ENCODE assay signal across 31 cellular contexts in the genomic region with DNA sequence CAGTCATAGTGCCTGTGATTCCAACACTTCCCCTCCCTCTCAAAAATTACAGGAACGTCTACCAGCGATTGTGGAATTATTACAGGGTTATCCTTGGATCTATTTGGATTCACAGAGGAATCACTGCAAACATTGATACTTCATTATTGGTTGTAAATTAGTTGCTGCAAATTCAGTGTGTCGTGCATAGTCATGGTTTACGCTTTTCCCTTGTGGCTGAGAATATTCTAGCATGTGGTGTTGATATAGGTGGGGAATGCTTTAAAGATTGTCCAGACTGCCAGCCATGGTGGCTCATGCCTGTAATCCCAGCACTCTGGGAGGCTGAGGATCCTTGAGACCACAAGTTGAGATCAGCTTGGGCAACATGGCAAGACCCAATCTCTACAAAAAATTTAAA.
"Had no signal": no experiment of that assay in that cellular context is flagged by ENCODE, and none has a peak within 500 bp of the region (broad histone marks: within the 10 kb centered on the region; RNA-seq: fewer than 3 reads in every experiment).

No MANE protein-coding gene starts in this region.

- H3K4me3 Mint-ChIP-seq: activated B cell treated with CpG ODN at 0.5 μM for 24 hours; activated CD8-positive, alpha-beta T cell treated with anti-CD3 and anti-CD28 coated beads for 36 hours; activated naive CD4-positive, alpha-beta T cell treated with anti-CD3 and anti-CD28 coated beads, Interleukin-2, amount 50 U/mL, for 24 hours; activated T-cell treated with anti-CD3 and anti-CD28 coated beads, Interleukin-2, amount 50 U/mL, for 4 hours; activated T-helper 17 cell treated with anti-CD3 and anti-CD28 coated beads, Interleukin-2, amount 50 U/mL, for 72 hours; central memory CD8-positive, alpha-beta T cell; dendritic cell treated with granulocyte-macrophage colony-stimulating factor and Interleukin-4, amounts not matched to agents 40 ng/mL and 50 ng/mL, for 4 days; endodermal cell; T-helper 17 cell; T-helper 2 cell treated with Interferon-gamma antibody and Interleukin-4, amounts not matched to agents 5 μg/mL and 100 μg/mL, for 36 hours had no signal

- H3K27ac Mint-ChIP-seq: activated CD8-positive, alpha-beta T cell treated with anti-CD3 and anti-CD28 coated beads for 36 hours; activated T-helper 17 cell treated with anti-CD3 and anti-CD28 coated beads, Interleukin-2, amount 50 U/mL, for 72 hours; dendritic cell treated with granulocyte-macrophage colony-stimulating factor and Interleukin-4, amounts not matched to agents 40 ng/mL and 50 ng/mL, for 4 days; endodermal cell; T-helper 17 cell; T-helper 2 cell treated with Interferon-gamma antibody and Interleukin-4, amounts not matched to agents 5 μg/mL and 100 μg/mL, for 36 hours had no signal

- DNase-seq: activated B cell treated with CpG ODN at 0.5 μM for 24 hours; activated CD4-positive, alpha-beta T cell treated with anti-CD3 and anti-CD28 coated beads for 48 hours; activated CD4-positive, alpha-beta T cell treated with anti-CD3 and anti-CD28 coated beads, Interleukin-2, amount 50 U/mL, for 1 hour; activated CD4-positive, alpha-beta T cell treated with anti-CD3 and anti-CD28 coated beads, Interleukin-2, amount 50 U/mL, for 48 hours; activated CD8-positive, alpha-beta memory T cell treated with anti-CD3 and anti-CD28 coated beads for 24 hours; activated CD8-positive, alpha-beta T cell treated with anti-CD3 and anti-CD28 coated beads for 36 hours; activated effector memory CD4-positive, alpha-beta T cell treated with Interleukin-2 at 50 U/mL for 16 hours; activated gamma-delta T cell treated with Interleukin-2 at 50 U/mL for 16 hours; activated naive CD4-positive, alpha-beta T cell treated with Interleukin-2 at 50 U/mL for 16 hours; activated T-cell treated with anti-CD3 and anti-CD28 coated beads, Interleukin-2, amount 50 U/mL, for 4 hours; amniotic stem cell; anterior cingulate cortex; brain microvascular endothelial cell; dorsolateral prefrontal cortex; effector memory CD4-positive, alpha-beta T cell; endodermal cell; foreskin keratinocyte; gastrocnemius medialis; glutamatergic neuron; heart left ventricle; T-helper 17 cell; T1000; WERI-Rb-1 had no signal

- ATAC-seq: activated CD4-positive, CD25-positive, alpha-beta regulatory T cell treated with anti-CD3 and anti-CD28 coated beads, Interleukin-2, amount 50 U/mL, for 24 hours; activated CD8-positive, alpha-beta T cell treated with anti-CD3 and anti-CD28 coated beads for 36 hours; activated T-cell treated with anti-CD3 and anti-CD28 coated beads, Interleukin-2, amount 50 U/mL, for 4 hours; activated T-helper 17 cell treated with anti-CD3 and anti-CD28 coated beads, Interleukin-2, amount 50 U/mL, for 72 hours; esophagus mucosa; foreskin keratinocyte; gastrocnemius medialis; heart left ventricle; T-helper 17 cell had no signal

- H3K36me3 ChIP-seq: brain microvascular endothelial cell, WERI-Rb-1 had no signal

- H3K9me3 Mint-ChIP-seq: activated naive CD4-positive, alpha-beta T cell treated with anti-CD3 and anti-CD28 coated beads, Interleukin-2, amount 50 U/mL, for 24 hours; activated T-helper 17 cell treated with anti-CD3 and anti-CD28 coated beads, Interleukin-2, amount 50 U/mL, for 72 hours; central memory CD8-positive, alpha-beta T cell had no signal

- H3K4me1 ChIP-seq: foreskin keratinocyte, gastrocnemius medialis, heart left ventricle had no signal

- H3K27ac ChIP-seq: brain microvascular endothelial cell, coronary artery, dorsolateral prefrontal cortex, foreskin keratinocyte, gastrocnemius medialis, heart left ventricle, WERI-Rb-1 had no signal

- H3K27me3 ChIP-seq: brain microvascular endothelial cell, dorsolateral prefrontal cortex, foreskin keratinocyte, gastrocnemius medialis, heart left ventricle had no signal

- H3K27me3 Mint-ChIP-seq: activated B cell treated with CpG ODN at 0.5 μM for 24 hours; activated CD8-positive, alpha-beta T cell treated with anti-CD3 and anti-CD28 coated beads for 36 hours; activated naive CD4-positive, alpha-beta T cell treated with anti-CD3 and anti-CD28 coated beads, Interleukin-2, amount 50 U/mL, for 24 hours; activated T-helper 17 cell treated with anti-CD3 and anti-CD28 coated beads, Interleukin-2, amount 50 U/mL, for 72 hours; central memory CD8-positive, alpha-beta T cell; dendritic cell treated with granulocyte-macrophage colony-stimulating factor and Interleukin-4, amounts not matched to agents 40 ng/mL and 50 ng/mL, for 4 days; T-helper 17 cell had no signal

- H3K4me3 ChIP-seq: coronary artery, dorsolateral prefrontal cortex, gastrocnemius medialis, heart left ventricle had no signal

- H3K4me1 Mint-ChIP-seq: endodermal cell had no signal
